Comparison of ENCODE assay signal across 19 cellular contexts in the genomic region with DNA sequence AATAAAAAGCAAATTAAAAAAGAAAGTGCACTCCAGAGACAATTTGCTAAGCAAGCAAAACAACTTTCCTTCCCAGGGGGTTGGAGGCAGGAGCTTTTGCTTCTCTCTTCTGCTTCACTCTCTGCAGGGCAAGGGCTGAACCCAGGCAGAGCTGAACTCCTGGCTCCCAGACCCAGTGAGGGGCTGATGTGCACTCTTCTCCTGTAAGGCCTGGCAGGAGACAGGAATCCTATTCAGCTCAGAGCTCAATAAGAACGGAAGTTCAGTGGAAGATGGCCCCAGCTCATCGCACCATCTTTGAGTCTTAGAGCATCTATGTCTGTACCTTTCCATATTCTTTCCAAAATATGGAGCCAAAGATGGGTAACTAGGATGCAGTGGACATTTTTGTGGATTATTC. TPM values are rescaled to one million over a fixed set of nuclear protein-coding genes. Genes with fewer than 3 reads are reported as not detected.
A peak's percentile ranks its signal among the peaks of the same experiment; 100 is the strongest.
DNase-seq lines count a peak whose midpoint lies in the region; TF ChIP-seq lines count a peak whose summit lies in the region.
"Had no signal": no experiment of that assay in that cellular context is flagged by ENCODE, and none has a peak within 500 bp of the region (broad histone marks: within the 10 kb centered on the region; RNA-seq: fewer than 3 reads in every experiment).

No MANE protein-coding gene starts in this region.

- H2AK5ac ChIP-seq in trophoblast cell (ENCODE audit: low read length): no peak overlapping the region

- no peak for TF ChIP-seq POLR2A in adrenal gland (IDR thresholded peaks at IDR 0.05)

- no peaks in the 10 kb centered on the region for H3K9me3 Mint-ChIP-seq in CD4-positive, alpha-beta memory T cell
- H3K9me3 Mint-ChIP-seq: CD8-positive, alpha-beta memory T cell had no signal

- WGBS in hepatocyte (ENCODE audit: low lambda C conversion rate, missing lambda C conversion rate): 95% methylated on average over 2 of the region's 2 CpGs
- no CpG with 5 or more reads among the region's 2 CpGs for WGBS in trophoblast cell (ENCODE audit: extremely low coverage, insufficient coverage, insufficient read length)
- 91 to 100% (median 95%) methylated on average over 2 of the region's 2 CpGs for WGBS in adrenal gland, 4 donors

- no peak overlapping the region for H3K4me3 ChIP-seq in BLaER1
- peak overlapping the region; percentile 1; the same call in 1 of the 2 replicates for H3K4me3 ChIP-seq in SK-N-MC
- H3K4me3 ChIP-seq in hepatocyte: no peak overlapping the region
- no peak overlapping the region for H3K4me3 ChIP-seq in trophoblast cell (ENCODE audit: low read depth, low read length)
- no peak overlapping the region for H3K4me3 ChIP-seq in CD4-positive, alpha-beta memory T cell (ENCODE audit: low read length in 2 of 2)
- no peak overlapping the region for H3K4me3 ChIP-seq in adrenal gland

- no peak overlapping the region for H3K23ac ChIP-seq in trophoblast cell (ENCODE audit: low read length)

- peak overlapping the region; percentile 86 for H3K4me2 ChIP-seq in BLaER1
- no peak overlapping the region for H3K4me2 ChIP-seq in hepatocyte
- H3K4me2 ChIP-seq in trophoblast cell (ENCODE audit: low read length): no peak overlapping the region

- no peaks in the 10 kb centered on the region for H3K9me2 ChIP-seq in hepatocyte (replicated peaks; ENCODE audit: insufficient read depth)

- no peak overlapping the region for H4K8ac ChIP-seq in trophoblast cell (ENCODE audit: low read depth, low read length)

- H3K4me1 ChIP-seq in BLaER1 (peaks cover 96% of the 10 kb centered on the region), hepatocyte (ENCODE audit: insufficient read depth) (peaks cover 82% of the 10 kb centered on the region), trophoblast cell (ENCODE audit: control insufficient read depth in 1 of 2, insufficient read depth in 2 of 2, low read length in 2 of 2) (peaks cover 2 to 6% of the 10 kb centered on the region in 2 experiments), adrenal gland (replicated peaks in 1 of 2) (peaks cover 0 to 45% of the 10 kb centered on the region in 2 donors)
- H3K4me1 ChIP-seq in CD4-positive, alpha-beta memory T cell (ENCODE audit: insufficient read depth, low read length): peaks cover 5% of the 10 kb centered on the region

- H3K36me3 ChIP-seq in BLaER1 (no peaks in the 10 kb centered on the region), SK-N-MC (ENCODE audit: insufficient read depth, low read length) (no peaks in the 10 kb centered on the region), hepatocyte (replicated peaks; ENCODE audit: insufficient read depth, low read depth) (no peaks in the 10 kb centered on the region), trophoblast cell (ENCODE audit: control insufficient read depth in 1 of 2, insufficient read depth in 2 of 2, low read length in 2 of 2) (no peaks in the 10 kb centered on the region), adrenal gland (replicated peaks in 1 of 2) (no peaks in the 10 kb centered on the region)
- H3K36me3 ChIP-seq in CD4-positive, alpha-beta memory T cell (ENCODE audit: insufficient read depth, low read length): no peaks in the 10 kb centered on the region

- no peak overlapping the region for H2BK12ac ChIP-seq in trophoblast cell (ENCODE audit: low read length)

- H4K91ac ChIP-seq in trophoblast cell (ENCODE audit: low read depth, low read length): peak overlapping the region; percentile 34

- H3K9me3 ChIP-seq in BLaER1: no peaks in the 10 kb centered on the region
- no peaks in the 10 kb centered on the region for H3K9me3 ChIP-seq in SK-N-MC (ENCODE audit: low read depth, low read length)
- H3K9me3 ChIP-seq in hepatocyte (ENCODE audit: low read depth): no peaks in the 10 kb centered on the region
- no peaks in the 10 kb centered on the region for H3K9me3 ChIP-seq in trophoblast cell (ENCODE audit: insufficient read depth, low read depth, low read length)
- no peaks in the 10 kb centered on the region for H3K9me3 ChIP-seq in CD4-positive, alpha-beta memory T cell (ENCODE audit: control insufficient read depth in 1 of 2, low read length in 2 of 2)
- no peaks in the 10 kb centered on the region for H3K9me3 ChIP-seq in adrenal gland (replicated peaks in 1 of 3)

- H2AFZ ChIP-seq in hepatocyte (no peak overlapping the region), trophoblast cell (ENCODE audit: insufficient read depth, low read length, poor library complexity) (no peak overlapping the region)

- peak overlapping the region; percentile 42 for H3K27ac ChIP-seq in BLaER1
- peak overlapping the region; percentile 60; the same call in 1 of the 2 replicates for H3K27ac ChIP-seq in SK-N-MC
- peak overlapping the region; percentile 30 for H3K27ac ChIP-seq in hepatocyte
- H3K27ac ChIP-seq in trophoblast cell (ENCODE audit: low read depth, low read length): no peak overlapping the region
- H3K27ac ChIP-seq in CD4-positive, alpha-beta memory T cell (ENCODE audit: low read depth, low read length): no peak overlapping the region
- H3K27ac ChIP-seq in adrenal gland: no peak overlapping the region

- intact Hi-C loops in CD4-positive, alpha-beta memory T cell (cut with micrococcal nuclease): no loop called here
- intact Hi-C loops in adrenal gland (cut with DNase I): no loop called here

- H3K4me1 Mint-ChIP-seq in CD4-positive, alpha-beta memory T cell: peaks cover 3 to 11% (median 8%) of the 10 kb centered on the region in 4 donors

- peaks cover 8 to 14% of the 10 kb centered on the region in 2 donors for H3K27me3 Mint-ChIP-seq in CD4-positive, alpha-beta memory T cell

- no peaks in the 10 kb centered on the region for H4K20me1 ChIP-seq in BLaER1
- H4K20me1 ChIP-seq in hepatocyte (ENCODE audit: insufficient read depth, poor library complexity, severe bottlenecking): no peaks in the 10 kb centered on the region

- no peaks in the 10 kb centered on the region for H3K36me3 Mint-ChIP-seq in CD4-positive, alpha-beta memory T cell
- H3K36me3 Mint-ChIP-seq: CD8-positive, alpha-beta memory T cell had no signal

- no peak overlapping the region for H3K18ac ChIP-seq in trophoblast cell (ENCODE audit: low read length)

- no peak overlapping the region for H2BK120ac ChIP-seq in trophoblast cell (ENCODE audit: insufficient read depth, low read length, poor library complexity)

- no peak overlapping the region for H2BK5ac ChIP-seq in trophoblast cell (ENCODE audit: low read depth, low read length, poor library complexity)

- no peak overlapping the region for H4K12ac ChIP-seq in trophoblast cell (ENCODE audit: low read depth, low read length)

- H3K27me3 ChIP-seq in BLaER1 (no peaks in the 10 kb centered on the region), hepatocyte (no peaks in the 10 kb centered on the region), trophoblast cell (ENCODE audit: insufficient read depth, low read length) (no peaks in the 10 kb centered on the region), adrenal gland (no peaks in the 10 kb centered on the region)
- no peaks in the 10 kb centered on the region for H3K27me3 ChIP-seq in CD4-positive, alpha-beta memory T cell (ENCODE audit: insufficient read depth, low read length)

- DNase-seq in SK-N-MC (ENCODE audit: low read depth, low spot score) (no peak), hepatocyte (ENCODE audit: low spot score) (no peak), trophoblast cell (no peak), Kasumi-1 (lab: John Stamatoyannopoulos, UW) (no peak), adrenal gland (no peak)
- DNase-seq in CD4-positive, alpha-beta memory T cell: no peak
- DNase-seq: CD8-positive, alpha-beta memory T cell; HCEC 1CT; KG1; MM.1S; NCI-H2029; NK-92 treated with Interleukin-12 subunit alpha and Interleukin-12 subunit beta, amount 100 ng/mL, for 24 hours; PC-3 had no signal

- H3K27ac Mint-ChIP-seq in CD4-positive, alpha-beta memory T cell: no peak overlapping the region
- H3K27ac Mint-ChIP-seq: CD8-positive, alpha-beta memory T cell had no signal

- POLR2A ChIA-PET in CD4-positive, alpha-beta memory T cell (lab: Charles Lee; ENCODE audit: partially characterized antibody): no interaction called here

- H3K9ac ChIP-seq in BLaER1: peak overlapping the region; percentile 38; the same call in 1 of the 2 replicates
- no peak overlapping the region for H3K9ac ChIP-seq in SK-N-MC (ENCODE audit: insufficient read length)
- no peak overlapping the region for H3K9ac ChIP-seq in trophoblast cell (ENCODE audit: low read length)

- H3K4ac ChIP-seq in trophoblast cell (ENCODE audit: low read depth, low read length): no peak overlapping the region

- no peak for TF ChIP-seq CTCF in hepatocyte (IDR thresholded peaks at IDR 0.05; ENCODE audit: poor library complexity)
- TF ChIP-seq CTCF in adrenal gland (IDR thresholded peaks at IDR 0.05): no peak

- H3K4me3 Mint-ChIP-seq in CD4-positive, alpha-beta memory T cell: no peak overlapping the region
- H3K4me3 Mint-ChIP-seq: CD8-positive, alpha-beta memory T cell had no signal

- H3K79me1 ChIP-seq in trophoblast cell (ENCODE audit: low read length): no peaks in the 10 kb centered on the region

- no peaks in the 10 kb centered on the region for H3K79me2 ChIP-seq in hepatocyte
- H3K79me2 ChIP-seq in trophoblast cell (ENCODE audit: control insufficient read depth, insufficient read depth, low read length, poor library complexity): no peaks in the 10 kb centered on the region

- CTCF ChIA-PET in CD4-positive, alpha-beta memory T cell (lab: Charles Lee; ENCODE audit: partially characterized antibody): no interaction called here

- no peak overlapping the region for H3K14ac ChIP-seq in trophoblast cell (ENCODE audit: low read length)

RNA-seq across cellular contexts. Expression of gene CIB4, which starts 29.1 kb away (rescaled TPM):
- total RNA-seq in hepatocyte (not detected in 2 replicates), adrenal gland (1 to 10 TPM in 6 of 8 donors, not detected in 2; 2.2 to 6.9 (median 3.5) TPM)
- polyA plus RNA-seq in hepatocyte (0.29 TPM in 1 of 2 replicates, not detected in the other), adrenal gland (10 to 100 TPM in 1 of 3 donors, 1 to 10 TPM in 2; 3.3 to 10.1 (median 5.3) TPM)
- polyA plus RNA-seq in trophoblast cell (2013): 0.07 and 0.14 TPM in 2 replicates
- not detected for total RNA-seq in CD4-positive, alpha-beta memory T cell
- not detected for polyA plus RNA-seq in CD4-positive, alpha-beta memory T cell
- total RNA-seq: CD8-positive, alpha-beta memory T cell; H1; PC-3; Right ventricle myocardium inferior; RPMI7951; SK-MEL-5 had no signal
- polyA plus RNA-seq: AG04450; CD8-positive, alpha-beta memory T cell; H1 had no signal

Comparison
In these comparisons a context has a peak if more than half of its experiments do, and no peak if none do; other contexts are left out.
1. H3K27ac ChIP-seq: peak in BLaER1 (single experiment), SK-N-MC (single experiment) and hepatocyte (single experiment); none in trophoblast cell (single experiment), CD4-positive, alpha-beta memory T cell (single experiment) and adrenal gland (0 of 5).